In the genomic region with DNA sequence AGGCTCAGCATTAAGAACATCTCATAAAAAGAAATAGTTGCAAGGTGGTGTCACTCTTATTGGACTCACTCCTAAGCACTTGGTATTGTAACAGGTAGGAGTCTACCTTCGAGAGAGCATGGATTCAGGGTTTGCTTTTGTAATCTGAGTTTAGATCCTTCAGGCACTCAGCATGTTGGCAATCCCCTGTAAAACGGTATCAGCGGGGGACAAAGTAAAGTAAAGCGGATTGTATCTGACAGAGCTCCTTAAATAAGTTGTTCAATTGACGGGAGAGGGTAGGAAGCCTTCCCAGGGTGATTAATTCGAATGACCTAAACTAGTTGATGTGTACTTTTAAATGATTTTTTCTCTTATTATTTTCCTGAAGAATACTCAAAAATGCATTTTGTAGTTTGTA, we compare ENCODE assay signal across 16 cellular contexts.
A peak's percentile ranks its signal among the peaks of the same experiment; 100 is the strongest.
DNase-seq lines count a peak whose midpoint lies in the region; ATAC-seq, FAIRE-seq and TF ChIP-seq lines count a peak whose summit lies in the region.
"Had no signal": no experiment of that assay in that cellular context is flagged by ENCODE, and none has a peak within 500 bp of the region (broad histone marks: within the 10 kb centered on the region; RNA-seq: fewer than 3 reads in every experiment).

No MANE protein-coding gene starts in this region.

- H3K4me3 Mint-ChIP-seq in WTC11 = no peak overlapping the region
- H3K4me3 Mint-ChIP-seq in effector memory CD8-positive, alpha-beta T cell = no peak overlapping the region
- H3K4me3 Mint-ChIP-seq: CD8-positive, alpha-beta T cell; H9; IgD-negative memory B cell had no signal

- no peaks in the 10 kb centered on the region for H3K36me3 ChIP-seq in esophagus squamous epithelium
- no peaks in the 10 kb centered on the region for H3K36me3 ChIP-seq in upper lobe of left lung
- H3K36me3 ChIP-seq: BE2C had no signal

- no peaks in the 10 kb centered on the region for H3K27me3 ChIP-seq in esophagus squamous epithelium
- H3K27me3 ChIP-seq in upper lobe of left lung = no peaks in the 10 kb centered on the region
- H3K27me3 ChIP-seq: BE2C had no signal

- H3K27me3 Mint-ChIP-seq in WTC11 (ENCODE audit: low read depth) = peaks cover 70% of the 10 kb centered on the region
- H3K27me3 Mint-ChIP-seq in effector memory CD8-positive, alpha-beta T cell = no peaks in the 10 kb centered on the region
- H3K27me3 Mint-ChIP-seq: IgD-negative memory B cell had no signal

- peak; percentile 73 for ATAC-seq in WTC11
- no peak for ATAC-seq in upper lobe of left lung (ENCODE audit: low FRiP score in 2 of 2)
- ATAC-seq in effector memory CD8-positive, alpha-beta T cell (replicated peaks) = no peak
- ATAC-seq: CD8-positive, alpha-beta T cell had no signal

- H3K4me1 Mint-ChIP-seq in WTC11 = peaks cover 8% of the 10 kb centered on the region
- H3K4me1 Mint-ChIP-seq in effector memory CD8-positive, alpha-beta T cell (ENCODE audit: low read depth in 2 of 2) = no peaks in the 10 kb centered on the region
- H3K4me1 Mint-ChIP-seq: IgD-negative memory B cell had no signal

- no peaks in the 10 kb centered on the region for H3K9me3 Mint-ChIP-seq in WTC11
- peaks cover 0 to 7% of the 10 kb centered on the region in 2 donors for H3K9me3 Mint-ChIP-seq in effector memory CD8-positive, alpha-beta T cell
- H3K9me3 Mint-ChIP-seq: CD8-positive, alpha-beta T cell; IgD-negative memory B cell had no signal

- no peaks in the 10 kb centered on the region for H3K36me3 Mint-ChIP-seq in WTC11
- no peaks in the 10 kb centered on the region for H3K36me3 Mint-ChIP-seq in effector memory CD8-positive, alpha-beta T cell (ENCODE audit: insufficient read depth)
- H3K36me3 Mint-ChIP-seq: CD8-positive, alpha-beta T cell; IgD-negative memory B cell had no signal

- CTCF ChIA-PET in HEK293T (lab: Yijun Ruan, JAX) (no interaction called here), WTC11 (lab: Charles Lee) (no interaction called here)

- TF ChIP-seq CTCF in D721Med (IDR thresholded peaks at IDR 0.05; ENCODE audit: insufficient read depth, missing control alignments) (no peak), WTC11 (IDR thresholded peaks at IDR 0.05) (no peak), esophagus squamous epithelium (IDR thresholded peaks at IDR 0.05) (no peak), upper lobe of left lung (IDR thresholded peaks at IDR 0.05) (no peak)

- peak; percentile 86 for FAIRE-seq in D721Med (lab: Jason Lieb, UNC)

- intact Hi-C loops in esophagus squamous epithelium (cut with DNase I) = no loop called here

- H3K4me1 ChIP-seq in esophagus squamous epithelium (no peaks in the 10 kb centered on the region), upper lobe of left lung (no peaks in the 10 kb centered on the region)
- H3K4me1 ChIP-seq: BE2C, Caco-2 had no signal

- WGBS in esophagus squamous epithelium, 2 donors = 65 to 73% methylated on average over 6 of the region's 6 CpGs
- 75 to 79% methylated on average over 6 of the region's 6 CpGs for WGBS in upper lobe of left lung, 2 donors

- no peak for TF ChIP-seq EP300 in upper lobe of left lung (IDR thresholded peaks at IDR 0.05)

- no peak for TF ChIP-seq POLR2A in esophagus squamous epithelium (IDR thresholded peaks at IDR 0.05)
- TF ChIP-seq POLR2A in upper lobe of left lung (IDR thresholded peaks at IDR 0.05) = no peak

- H3K27ac ChIP-seq in esophagus squamous epithelium (no peak overlapping the region), upper lobe of left lung (no peak overlapping the region)
- H3K27ac ChIP-seq: C4-2B had no signal

- no peak overlapping the region for H3K4me3 ChIP-seq in esophagus squamous epithelium
- no peak overlapping the region for H3K4me3 ChIP-seq in upper lobe of left lung

- POLR2A ChIA-PET in HEK293T (lab: Yijun Ruan, JAX) (no interaction called here), WTC11 (lab: Charles Lee) (no interaction called here)

- no peak for DNase-seq in D721Med (ENCODE audit: insufficient read length, low spot score)
- DNase-seq in HEK293T (ENCODE audit: extremely low spot score) = peak; percentile 28
- no peak for DNase-seq in WTC11 (ENCODE audit: low spot score)
- DNase-seq in iPS-NIHi7 (ENCODE audit: extremely low spot score) = peak; percentile 14
- no peak for DNase-seq in esophagus squamous epithelium (lab: John Stamatoyannopoulos, UW)
- DNase-seq in upper lobe of left lung = no peak
- no peak for DNase-seq in effector memory CD8-positive, alpha-beta T cell
- no peak for DNase-seq in stimulated activated CD4-positive, alpha-beta T cell treated with anti-CD3 and anti-CD28 coated beads, Interleukin-2, amount 100 ng/mL, for 48 hours
- DNase-seq: BE2C; Caco-2; CD8-positive, alpha-beta T cell; DMS53; GF-D8; H9 had no signal

- H3K9me3 ChIP-seq in esophagus squamous epithelium (no peaks in the 10 kb centered on the region), upper lobe of left lung (no peaks in the 10 kb centered on the region)
- H3K9me3 ChIP-seq: BE2C, Caco-2 had no signal

- no peak overlapping the region for H3K27ac Mint-ChIP-seq in WTC11
- no peak overlapping the region for H3K27ac Mint-ChIP-seq in effector memory CD8-positive, alpha-beta T cell
- H3K27ac Mint-ChIP-seq: CD8-positive, alpha-beta T cell; H9; IgD-negative memory B cell had no signal

TF ChIP-seq in HEK293T, 16 proteins besides CTCF, POLR2A, EP300 and RAD21:
- TF ChIP-seq FOXM1 (IDR thresholded peaks at IDR 0.05; ENCODE audit: borderline replicate concordance) (no peak), BHLHE40 (IDR thresholded peaks at IDR 0.05; ENCODE audit: borderline replicate concordance) (no peak)
- TF ChIP-seq, protein P1, sequence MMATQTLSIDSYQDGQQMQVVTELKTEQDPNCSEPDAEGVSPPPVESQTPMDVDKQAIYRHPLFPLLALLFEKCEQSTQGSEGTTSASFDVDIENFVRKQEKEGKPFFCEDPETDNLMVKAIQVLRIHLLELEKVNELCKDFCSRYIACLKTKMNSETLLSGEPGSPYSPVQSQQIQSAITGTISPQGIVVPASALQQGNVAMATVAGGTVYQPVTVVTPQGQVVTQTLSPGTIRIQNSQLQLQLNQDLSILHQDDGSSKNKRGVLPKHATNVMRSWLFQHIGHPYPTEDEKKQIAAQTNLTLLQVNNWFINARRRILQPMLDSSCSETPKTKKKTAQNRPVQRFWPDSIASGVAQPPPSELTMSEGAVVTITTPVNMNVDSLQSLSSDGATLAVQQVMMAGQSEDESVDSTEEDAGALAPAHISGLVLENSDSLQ (IDR thresholded peaks at IDR 0.05) = peak; percentile 91

TF ChIP-seq in WTC11, 78 proteins besides CTCF, POLR2A, EP300 and RAD21:
- TF ChIP-seq ZNF138 (CRISPR knock-in tag; conservative IDR thresholded peaks at IDR 0.05) (no peak), ATF1 (CRISPR knock-in tag; IDR thresholded peaks at IDR 0.05) (no peak)
- TF ChIP-seq, protein P2, sequence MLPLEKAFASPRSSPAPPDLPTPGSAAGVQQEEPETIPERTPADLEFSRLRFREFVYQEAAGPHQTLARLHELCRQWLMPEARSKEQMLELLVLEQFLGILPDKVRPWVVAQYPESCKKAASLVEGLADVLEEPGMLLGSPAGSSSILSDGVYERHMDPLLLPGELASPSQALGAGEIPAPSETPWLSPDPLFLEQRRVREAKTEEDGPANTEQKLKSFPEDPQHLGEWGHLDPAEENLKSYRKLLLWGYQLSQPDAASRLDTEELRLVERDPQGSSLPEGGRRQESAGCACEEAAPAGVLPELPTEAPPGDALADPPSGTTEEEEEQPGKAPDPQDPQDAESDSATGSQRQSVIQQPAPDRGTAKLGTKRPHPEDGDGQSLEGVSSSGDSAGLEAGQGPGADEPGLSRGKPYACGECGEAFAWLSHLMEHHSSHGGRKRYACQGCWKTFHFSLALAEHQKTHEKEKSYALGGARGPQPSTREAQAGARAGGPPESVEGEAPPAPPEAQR (CRISPR knock-in tag; IDR thresholded peaks at IDR 0.05) = no peak
- TF ChIP-seq, protein P3, sequence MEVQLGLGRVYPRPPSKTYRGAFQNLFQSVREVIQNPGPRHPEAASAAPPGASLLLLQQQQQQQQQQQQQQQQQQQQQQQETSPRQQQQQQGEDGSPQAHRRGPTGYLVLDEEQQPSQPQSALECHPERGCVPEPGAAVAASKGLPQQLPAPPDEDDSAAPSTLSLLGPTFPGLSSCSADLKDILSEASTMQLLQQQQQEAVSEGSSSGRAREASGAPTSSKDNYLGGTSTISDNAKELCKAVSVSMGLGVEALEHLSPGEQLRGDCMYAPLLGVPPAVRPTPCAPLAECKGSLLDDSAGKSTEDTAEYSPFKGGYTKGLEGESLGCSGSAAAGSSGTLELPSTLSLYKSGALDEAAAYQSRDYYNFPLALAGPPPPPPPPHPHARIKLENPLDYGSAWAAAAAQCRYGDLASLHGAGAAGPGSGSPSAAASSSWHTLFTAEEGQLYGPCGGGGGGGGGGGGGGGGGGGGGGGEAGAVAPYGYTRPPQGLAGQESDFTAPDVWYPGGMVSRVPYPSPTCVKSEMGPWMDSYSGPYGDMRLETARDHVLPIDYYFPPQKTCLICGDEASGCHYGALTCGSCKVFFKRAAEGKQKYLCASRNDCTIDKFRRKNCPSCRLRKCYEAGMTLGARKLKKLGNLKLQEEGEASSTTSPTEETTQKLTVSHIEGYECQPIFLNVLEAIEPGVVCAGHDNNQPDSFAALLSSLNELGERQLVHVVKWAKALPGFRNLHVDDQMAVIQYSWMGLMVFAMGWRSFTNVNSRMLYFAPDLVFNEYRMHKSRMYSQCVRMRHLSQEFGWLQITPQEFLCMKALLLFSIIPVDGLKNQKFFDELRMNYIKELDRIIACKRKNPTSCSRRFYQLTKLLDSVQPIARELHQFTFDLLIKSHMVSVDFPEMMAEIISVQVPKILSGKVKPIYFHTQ (CRISPR knock-in tag; IDR thresholded peaks at IDR 0.05) = no peak
- TF ChIP-seq, protein P4, sequence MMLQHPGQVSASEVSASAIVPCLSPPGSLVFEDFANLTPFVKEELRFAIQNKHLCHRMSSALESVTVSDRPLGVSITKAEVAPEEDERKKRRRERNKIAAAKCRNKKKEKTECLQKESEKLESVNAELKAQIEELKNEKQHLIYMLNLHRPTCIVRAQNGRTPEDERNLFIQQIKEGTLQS (CRISPR knock-in tag; conservative IDR thresholded peaks at IDR 0.05) = no peak
- TF ChIP-seq, protein P5, sequence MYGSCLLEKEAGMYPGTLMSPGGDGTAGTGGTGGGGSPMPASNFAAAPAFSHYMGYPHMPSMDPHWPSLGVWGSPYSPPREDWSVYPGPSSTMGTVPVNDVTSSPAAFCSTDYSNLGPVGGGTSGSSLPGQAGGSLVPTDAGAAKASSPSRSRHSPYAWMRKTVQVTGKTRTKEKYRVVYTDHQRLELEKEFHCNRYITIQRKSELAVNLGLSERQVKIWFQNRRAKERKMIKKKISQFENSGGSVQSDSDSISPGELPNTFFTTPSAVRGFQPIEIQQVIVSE (CRISPR knock-in tag; IDR thresholded peaks at IDR 0.05; ENCODE audit: borderline replicate concordance) = no peak

Comparison
In these comparisons a context has a peak if more than half of its experiments do, and no peak if none do; other contexts are left out.
1. DNase-seq: peak in HEK293T (single experiment) and iPS-NIHi7 (single experiment); none in D721Med (single experiment), WTC11 (single experiment), esophagus squamous epithelium (single experiment), upper lobe of left lung (0 of 2), effector memory CD8-positive, alpha-beta T cell (0 of 3) and stimulated activated CD4-positive, alpha-beta T cell treated with anti-CD3 and anti-CD28 coated beads, Interleukin-2, amount 100 ng/mL, for 48 hours (0 of 2).